ENCODE assay signal across 11 cellular contexts in the genomic region with DNA sequence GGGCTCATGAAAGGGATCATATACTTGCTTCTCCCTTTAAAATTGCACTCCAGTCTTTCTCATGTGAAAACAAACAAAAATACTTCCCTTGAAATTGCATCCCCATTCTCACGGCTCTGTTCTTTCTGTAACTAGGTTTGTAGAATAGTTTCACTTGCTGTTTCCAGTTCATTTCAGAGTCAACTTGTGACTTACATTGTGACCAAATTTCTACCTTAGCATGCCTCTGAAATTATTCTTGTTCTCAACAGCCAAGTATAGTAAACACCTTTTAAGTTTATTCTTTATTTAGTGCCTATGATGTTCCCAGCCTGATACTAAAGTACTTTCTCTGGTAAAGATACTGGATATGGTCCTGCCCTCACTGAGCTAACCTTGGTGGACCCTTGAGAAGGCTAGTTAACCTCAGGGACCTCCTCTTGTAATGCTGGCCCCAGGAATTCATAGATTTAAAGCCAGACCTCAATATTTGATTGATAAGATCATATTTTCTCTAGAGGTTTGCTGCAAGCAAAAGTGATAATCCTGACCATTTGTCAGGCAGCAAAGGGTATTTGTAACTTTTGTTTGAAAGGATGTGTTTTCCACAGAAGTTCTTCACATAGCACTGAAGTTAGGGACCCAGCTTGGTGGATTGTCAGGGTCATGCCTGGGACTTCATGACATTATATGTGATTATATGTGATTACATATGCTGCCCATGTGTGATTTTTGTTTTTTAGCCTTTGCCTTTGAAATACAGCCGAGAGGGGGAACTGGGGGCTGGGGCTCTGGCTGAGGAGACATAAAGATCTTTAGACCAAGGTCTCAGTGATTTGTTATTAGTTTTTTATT. TPM values are rescaled to one million over a fixed set of nuclear protein-coding genes. Genes with fewer than 3 reads are reported as not detected.
DNase-seq lines count a peak whose midpoint lies in the region; ATAC-seq and TF ChIP-seq lines count a peak whose summit lies in the region.
"Had no signal": no experiment of that assay in that cellular context is flagged by ENCODE, and none has a peak within 500 bp of the region (broad histone marks: within the 10 kb centered on the region; RNA-seq: fewer than 3 reads in every experiment).

No MANE protein-coding gene starts in this region.

- no peak overlapping the region for H3K4me3 ChIP-seq in prostate gland
- H3K4me3 ChIP-seq: breast epithelium had no signal

- H3K9me3 ChIP-seq in prostate gland: no peaks in the 10 kb centered on the region
- H3K9me3 ChIP-seq: breast epithelium had no signal

- no peak for DNase-seq in activated naive CD4-positive, alpha-beta T cell treated with anti-CD3 and anti-CD28 coated beads, Interleukin-2, amount 50 U/mL, for 16 hours
- DNase-seq in NCI-H1930 (lab: John Stamatoyannopoulos, UW) (no peak), NCI-H748 treated with DMSO at 0.1 percent for 48 hours (lab: John Stamatoyannopoulos, UW) (no peak), RPMI8226 (no peak), prostate gland (ENCODE audit: low spot score) (no peak)
- DNase-seq: AML-193, NCI-H2029 had no signal

- H3K36me3 ChIP-seq in prostate gland: no peaks in the 10 kb centered on the region
- H3K36me3 ChIP-seq: breast epithelium had no signal

- intact Hi-C loops in prostate gland (cut with DNase I): loop anchor here (5.0 to 10.0 kb wide), 2 partner anchors 177 to 525 kb away; a partner anchor contains a TSS

- no peaks in the 10 kb centered on the region for H3K27me3 Mint-ChIP-seq in activated naive CD4-positive, alpha-beta T cell treated with anti-CD3 and anti-CD28 coated beads, Interleukin-2, amount 50 U/mL, for 24 hours
- no peaks in the 10 kb centered on the region for H3K27me3 Mint-ChIP-seq in activated T-helper 17 cell treated with anti-CD3 and anti-CD28 coated beads, Interleukin-2, amount 50 U/mL, for 72 hours

- peak; percentile 36 for ATAC-seq in HG03097 (IDR thresholded peaks at IDR 0.05; ENCODE audit: low FRiP score, unreplicated experiment)
- peak; percentile 61 for ATAC-seq in activated T-helper 17 cell treated with anti-CD3 and anti-CD28 coated beads, Interleukin-2, amount 50 U/mL, for 72 hours (replicated peaks)

- no peak overlapping the region for H3K27ac ChIP-seq in prostate gland

- 55% methylated on average over 2 of the region's 2 CpGs for WGBS in prostate gland

- TF ChIP-seq CTCF in prostate gland (IDR thresholded peaks at IDR 0.05): no peak

- H3K27ac Mint-ChIP-seq in activated naive CD4-positive, alpha-beta T cell treated with anti-CD3 and anti-CD28 coated beads, Interleukin-2, amount 50 U/mL, for 24 hours: peak overlapping the region; percentile 95
- peak overlapping the region; percentile 90 for H3K27ac Mint-ChIP-seq in activated T-helper 17 cell treated with anti-CD3 and anti-CD28 coated beads, Interleukin-2, amount 50 U/mL, for 72 hours

- H3K4me1 Mint-ChIP-seq in activated naive CD4-positive, alpha-beta T cell treated with anti-CD3 and anti-CD28 coated beads, Interleukin-2, amount 50 U/mL, for 24 hours: peaks cover 88% of the 10 kb centered on the region
- peaks cover 42% of the 10 kb centered on the region for H3K4me1 Mint-ChIP-seq in activated T-helper 17 cell treated with anti-CD3 and anti-CD28 coated beads, Interleukin-2, amount 50 U/mL, for 72 hours

- peaks cover 8% of the 10 kb centered on the region for H3K9me3 Mint-ChIP-seq in activated naive CD4-positive, alpha-beta T cell treated with anti-CD3 and anti-CD28 coated beads, Interleukin-2, amount 50 U/mL, for 24 hours
- H3K9me3 Mint-ChIP-seq in activated T-helper 17 cell treated with anti-CD3 and anti-CD28 coated beads, Interleukin-2, amount 50 U/mL, for 72 hours: peaks cover 6% of the 10 kb centered on the region

- H3K36me3 Mint-ChIP-seq in activated naive CD4-positive, alpha-beta T cell treated with anti-CD3 and anti-CD28 coated beads, Interleukin-2, amount 50 U/mL, for 24 hours: peaks cover 12% of the 10 kb centered on the region
- no peaks in the 10 kb centered on the region for H3K36me3 Mint-ChIP-seq in activated T-helper 17 cell treated with anti-CD3 and anti-CD28 coated beads, Interleukin-2, amount 50 U/mL, for 72 hours (ENCODE audit: low read depth)

- no peaks in the 10 kb centered on the region for H3K27me3 ChIP-seq in prostate gland (replicated peaks; ENCODE audit: insufficient read depth)
- H3K27me3 ChIP-seq: breast epithelium had no signal

- H3K4me1 ChIP-seq in prostate gland (replicated peaks): peaks cover 2% of the 10 kb centered on the region
- H3K4me1 ChIP-seq: breast epithelium had no signal

- no peak for TF ChIP-seq POLR2A in prostate gland (IDR thresholded peaks at IDR 0.05)

- H3K4me3 Mint-ChIP-seq in activated naive CD4-positive, alpha-beta T cell treated with anti-CD3 and anti-CD28 coated beads, Interleukin-2, amount 50 U/mL, for 24 hours: peak overlapping the region; percentile 51
- peak overlapping the region; percentile 72 for H3K4me3 Mint-ChIP-seq in activated T-helper 17 cell treated with anti-CD3 and anti-CD28 coated beads, Interleukin-2, amount 50 U/mL, for 72 hours

RNA-seq across cellular contexts. Expression of a gene that starts 29.6 kb away (rescaled TPM):
- not detected for total RNA-seq in activated T-helper 17 cell treated with anti-CD3 and anti-CD28 coated beads, Interleukin-2, amount 50 U/mL, for 72 hours
- total RNA-seq in prostate gland: 10 to 100 TPM in 1 of 2 donors, 1 to 10 TPM in 1; 9.7 to 13.6 TPM

Comparison
In these comparisons a context has a peak if more than half of its experiments do, and no peak if none do; other contexts are left out.
1. RNA of a gene that starts 29.6 kb away (total RNA-seq): 9.7 to 13.6 TPM in prostate gland; not detected in activated T-helper 17 cell treated with anti-CD3 and anti-CD28 coated beads, Interleukin-2, amount 50 U/mL, for 72 hours; every median in the first group is over 10 times any median in the second.